ENCODE assay signal across 15 cellular contexts in the genomic region with DNA sequence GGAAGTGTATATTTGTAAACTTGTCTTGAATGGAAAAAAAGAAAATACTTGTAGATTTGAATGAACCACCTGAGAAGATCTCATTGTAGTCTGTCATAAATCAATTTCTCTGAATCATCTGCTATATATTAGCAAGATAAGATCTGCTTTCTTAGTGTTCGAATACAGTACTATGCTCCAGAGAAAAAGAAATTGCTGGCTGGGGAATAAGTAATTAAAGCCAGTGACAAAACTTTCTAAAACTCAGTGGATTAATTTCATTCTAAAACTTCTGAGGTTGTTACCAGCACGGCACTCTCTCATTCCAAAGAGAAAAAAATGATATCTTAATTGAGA. TPM values are rescaled to one million over a fixed set of nuclear protein-coding genes. Genes with fewer than 3 reads are reported as not detected.
DNase-seq lines count a peak whose midpoint lies in the region; ATAC-seq, FAIRE-seq and TF ChIP-seq lines count a peak whose summit lies in the region.
"Had no signal": no experiment of that assay in that cellular context is flagged by ENCODE, and none has a peak within 500 bp of the region (broad histone marks: within the 10 kb centered on the region; RNA-seq: fewer than 3 reads in every experiment).

No MANE protein-coding gene starts in this region.

- WGBS in esophagus squamous epithelium, 2 donors: 50 to 59% methylated on average over 2 of the region's 2 CpGs
- WGBS in sigmoid colon, 2 donors: 81 to 84% methylated on average over 2 of the region's 2 CpGs

- TF ChIP-seq CTCF in A673 (conservative IDR thresholded peaks at IDR 0.05; ENCODE audit: low read depth, low read length) (no peak), esophagus squamous epithelium (IDR thresholded peaks at IDR 0.05) (no peak), sigmoid colon (IDR thresholded peaks at IDR 0.05) (no peak), kidney (IDR thresholded peaks at IDR 0.05; ENCODE audit: borderline replicate concordance, extremely low read depth, insufficient read depth) (no peak)

- H3K4me1 ChIP-seq in A673 (ENCODE audit: insufficient read depth, low read length, poor library complexity, severe bottlenecking) (peaks cover 8% of the 10 kb centered on the region), SJSA1 (replicated peaks) (peaks cover 15% of the 10 kb centered on the region), esophagus squamous epithelium (peaks cover 0 to 37% (median 11%) of the 10 kb centered on the region in 3 donors), sigmoid colon (peaks cover 0 to 14% (median 7%) of the 10 kb centered on the region in 4 donors), kidney (ENCODE audit: control insufficient read depth in 1 of 2, insufficient read depth in 1 of 2, low read depth in 1 of 2, low read length in 2 of 2) (no peaks in the 10 kb centered on the region)

- CTCF ChIA-PET in A673 (lab: Charles Lee): no interaction called here

- no peaks in the 10 kb centered on the region for H3K27me3 ChIP-seq in A673 (replicated peaks; ENCODE audit: insufficient read depth, low read depth, low read length, poor library complexity)
- no peaks in the 10 kb centered on the region for H3K27me3 ChIP-seq in SJSA1 (replicated peaks)
- H3K27me3 ChIP-seq in esophagus squamous epithelium: no peaks in the 10 kb centered on the region
- no peaks in the 10 kb centered on the region for H3K27me3 ChIP-seq in sigmoid colon
- H3K27me3 ChIP-seq: gastrocnemius medialis had no signal

- no peak overlapping the region for H3K27ac ChIP-seq in A673 (ENCODE audit: low read depth, low read length, poor library complexity, severe bottlenecking)
- peak overlapping the region; percentile 91 for H3K27ac ChIP-seq in SJSA1
- peak overlapping the region; percentile 29 to 65 (median 63) for H3K27ac ChIP-seq in esophagus squamous epithelium
- H3K27ac ChIP-seq in sigmoid colon: peak overlapping the region; percentile 47 to 76 (median 63)
- no peak overlapping the region for H3K27ac ChIP-seq in kidney (ENCODE audit: low read depth in 2 of 2, low read length in 2 of 2)
- H3K27ac ChIP-seq: gastrocnemius medialis had no signal

- FAIRE-seq in kidney (lab: Jason Lieb, UNC): no peak

- TF ChIP-seq EP300 in sigmoid colon (IDR thresholded peaks at IDR 0.05): no peak

- DNase-seq in A673 (ENCODE audit: low spot score) (no peak), SJSA1 (ENCODE audit: low read depth in 1 of 2, low spot score in 2 of 2) (no peak), esophagus squamous epithelium (lab: John Stamatoyannopoulos, UW) (no peak), sigmoid colon (no peak), kidney (no peak)
- DNase-seq: activated CD4-positive, CD25-positive, alpha-beta regulatory T cell treated with anti-CD3 and anti-CD28 coated beads, Interleukin-2, amount 50 U/mL, for 72 hours; gastrocnemius medialis; stimulated activated naive CD4-positive, alpha-beta T cell treated with Interleukin-2 at 50 U/mL for 16 hours had no signal

- H3K9me3 ChIP-seq in A673 (ENCODE audit: low read depth, low read length, poor library complexity, severe bottlenecking) (no peaks in the 10 kb centered on the region), SJSA1 (replicated peaks) (no peaks in the 10 kb centered on the region), esophagus squamous epithelium (no peaks in the 10 kb centered on the region), sigmoid colon (no peaks in the 10 kb centered on the region), kidney (ENCODE audit: control insufficient read depth in 1 of 2, low read length in 2 of 2) (no peaks in the 10 kb centered on the region)
- H3K9me3 ChIP-seq: gastrocnemius medialis had no signal

- ATAC-seq in HG03354 (IDR thresholded peaks at IDR 0.05; ENCODE audit: poor library complexity, severe bottlenecking, unreplicated experiment) (no peak), HG02981 (IDR thresholded peaks at IDR 0.05; ENCODE audit: unreplicated experiment) (no peak), HG03571 (IDR thresholded peaks at IDR 0.05; ENCODE audit: unreplicated experiment) (no peak)
- ATAC-seq: gastrocnemius medialis had no signal

- TF ChIP-seq POLR2A in esophagus squamous epithelium (IDR thresholded peaks at IDR 0.05) (no peak), sigmoid colon (IDR thresholded peaks at IDR 0.05) (no peak)

- POLR2A ChIA-PET in A673 (lab: Charles Lee; ENCODE audit: low non-redundant PET): no interaction called here

- intact Hi-C loops in A673 (cut with micrococcal nuclease; ENCODE audit: unreplicated experiment) (loop anchor here (2.0 kb wide), 1 partner anchor 333 kb away; no protein-coding TSS in a partner anchor), esophagus squamous epithelium (cut with DNase I) (no loop called here), sigmoid colon (cut with DNase I) (loop anchor here (5.0 to 10.0 kb wide), 2 partner anchors 183 to 331 kb away; no protein-coding TSS in a partner anchor), kidney (cut with DNase I) (no loop called here)

- TSS peak; percentile 10 for BruUV-seq in A673 (replicated peaks; lab: Mats Ljungman, UMichigan)

- no peak overlapping the region for H3K4me3 ChIP-seq in A673 (ENCODE audit: low read depth, low read length, poor library complexity, severe bottlenecking)
- H3K4me3 ChIP-seq in SJSA1: peak overlapping the region; percentile 15
- peak overlapping the region in 1 of 4 donors; percentile 25 for H3K4me3 ChIP-seq in esophagus squamous epithelium
- H3K4me3 ChIP-seq in sigmoid colon: no peak overlapping the region
- no peak overlapping the region for H3K4me3 ChIP-seq in kidney (ENCODE audit: low read length in 2 of 2)
- H3K4me3 ChIP-seq: gastrocnemius medialis had no signal

- no peak overlapping the region for H3K9ac ChIP-seq in kidney (ENCODE audit: low read length in 2 of 2)

- H3K36me3 ChIP-seq in A673 (ENCODE audit: insufficient read depth, low read length, poor library complexity, severe bottlenecking) (peaks cover 83% of the 10 kb centered on the region), SJSA1 (peaks cover 76% of the 10 kb centered on the region), esophagus squamous epithelium (peaks cover 0 to 94% (median 41%) of the 10 kb centered on the region in 3 donors), sigmoid colon (peaks cover 12 to 70% (median 28%) of the 10 kb centered on the region in 4 donors), kidney (ENCODE audit: control insufficient read depth in 1 of 2, insufficient read depth in 2 of 2, low read length in 2 of 2) (peaks cover 37 to 55% of the 10 kb centered on the region in 2 donors)

RNA-seq across cellular contexts. Expression of gene MROH8, which starts 22.4 kb away (rescaled TPM):
- total RNA-seq in A673 (2021) (1.6 and 2.0 TPM in 2 replicates), esophagus squamous epithelium (under 1 TPM; 0.40 to 0.95 (median 0.55) TPM), sigmoid colon (10 to 100 TPM in 1 of 4 donors, 1 to 10 TPM in 3; 1.8 to 11.1 (median 5.1) TPM), kidney (2.4 TPM)
- 2.3 and 5.1 TPM in 2 replicates for total RNA-seq in SJSA1 (2014; rRNA removed; shearing (Covaris generic))
- polyA plus RNA-seq in sigmoid colon (1 to 10 TPM in 2 of 3 donors, under 1 TPM in 1; 0.46 to 2.4 (median 1.0) TPM), kidney (ENCODE audit: insufficient read depth, low read depth, low replicate concordance) (4.4 TPM)

RNA-seq across cellular contexts. Expression of gene RPN2, which starts 22.7 kb away (rescaled TPM):
- total RNA-seq in A673 (2021) (222 and 239 TPM in 2 replicates), esophagus squamous epithelium (100 to 1,000 TPM; 104 to 167 (median 137) TPM), sigmoid colon (10 to 100 TPM; 65.8 to 81.7 (median 76.1) TPM), kidney (175 TPM)
- total RNA-seq in SJSA1 (2014; rRNA removed; shearing (Covaris generic)): 353 and 402 TPM in 2 replicates
- polyA plus RNA-seq in sigmoid colon (100 to 1,000 TPM in 1 of 3 donors, 10 to 100 TPM in 2; 21.6 to 142 (median 43.7) TPM), kidney (ENCODE audit: insufficient read depth, low read depth, low replicate concordance) (207 TPM)

RNA-seq across cellular contexts. Expression of gene GHRH, which starts 59.8 kb away (rescaled TPM):
- total RNA-seq in A673 (2021): not detected in 2 replicates
- total RNA-seq in SJSA1 (2014; rRNA removed; shearing (Covaris generic)): not detected in 2 replicates
- not detected for total RNA-seq in esophagus squamous epithelium
- total RNA-seq in sigmoid colon: not detected
- polyA plus RNA-seq in sigmoid colon: not detected
- not detected for total RNA-seq in kidney
- polyA plus RNA-seq in kidney (ENCODE audit: insufficient read depth, low read depth, low replicate concordance): not detected
- total RNA-seq: dermis blood vessel endothelial cell, gastrocnemius medialis, mucosa of gallbladder, pulmonary artery endothelial cell, T-cell had no signal

Comparison
In these comparisons a context has a peak if more than half of its experiments do, and no peak if none do; other contexts are left out.
1. H3K27ac ChIP-seq: peak in SJSA1 (single experiment), esophagus squamous epithelium (4 of 4) and sigmoid colon (4 of 4); none in A673 (single experiment) and kidney (0 of 2).
2. intact Hi-C loops: an anchor here in A673 (2.0 kb wide) and sigmoid colon (5.0 to 10.0 kb wide); none called in esophagus squamous epithelium and kidney.